26 cellular contexts compared by ENCODE assay signal in the genomic region with DNA sequence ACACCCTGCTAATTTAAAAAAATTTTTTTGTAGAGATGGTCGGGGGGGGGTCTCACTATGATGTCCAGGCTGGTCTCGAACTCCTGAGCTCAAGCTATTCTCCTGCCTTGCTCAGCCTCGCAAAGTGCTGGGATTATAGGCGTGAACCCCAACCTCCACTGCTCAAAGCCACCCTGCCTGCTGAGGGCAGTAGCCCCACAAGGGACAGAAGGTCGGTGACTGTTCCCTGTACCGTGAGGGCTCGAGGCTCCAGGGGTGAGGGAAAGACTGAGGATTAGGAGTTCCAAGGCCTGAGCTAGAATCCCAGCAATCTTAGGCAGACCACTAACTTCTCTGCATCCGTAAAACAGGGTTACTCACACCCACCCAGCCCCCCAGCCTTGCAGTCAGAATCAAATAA. TPM values are rescaled to one million over a fixed set of nuclear protein-coding genes. Genes with fewer than 3 reads are reported as not detected.
A peak's percentile ranks its signal among the peaks of the same experiment; 100 is the strongest.
DNase-seq lines count a peak whose midpoint lies in the region; ATAC-seq, FAIRE-seq and TF ChIP-seq lines count a peak whose summit lies in the region.
"Had no signal": no experiment of that assay in that cellular context is flagged by ENCODE, and none has a peak within 500 bp of the region (broad histone marks: within the 10 kb centered on the region; RNA-seq: fewer than 3 reads in every experiment).

No MANE protein-coding gene starts in this region.

- H2BK12ac ChIP-seq in H1 (ENCODE audit: low read depth, low read length): no peak overlapping the region

- no peak overlapping the region for H2AK5ac ChIP-seq in H1 (ENCODE audit: low read depth, low read length)

- H3K9me3 Mint-ChIP-seq in GM23338: no peaks in the 10 kb centered on the region
- H3K9me3 Mint-ChIP-seq: CD14-positive monocyte; CD4-positive, alpha-beta T cell; CD8-positive, alpha-beta memory T cell had no signal

- no peak overlapping the region for H3K27ac Mint-ChIP-seq in GM23338
- H3K27ac Mint-ChIP-seq: CD14-positive monocyte; CD4-positive, alpha-beta T cell; CD8-positive, alpha-beta memory T cell had no signal

- H2AFZ ChIP-seq in GM23338 (no peak overlapping the region), K562 (ENCODE audit: low read depth, low read length) (no peak overlapping the region), H1 (ENCODE audit: low read length) (no peak overlapping the region)

- TF ChIP-seq RAD21 in K562 (CRISPR knock-in tag; conservative IDR thresholded peaks at IDR 0.05 in 1 of 2, IDR thresholded peaks at IDR 0.05 in 1 of 2) (peak in 1 of 2 experiments; percentile 40; a peak in 1 of 4 replicates), H1 (IDR thresholded peaks at IDR 0.05 in 1 of 2, conservative IDR thresholded peaks at IDR 0.05 in 1 of 2; ENCODE audit: low read depth in 2 of 2, low read length in 2 of 2) (peak; percentile 9 to 36; a peak in 1 of 4 replicates)

- intact Hi-C loops in K562 (cut with micrococcal nuclease): no loop called here
- intact Hi-C loops in mucosa of descending colon (cut with DNase I, micrococcal nuclease): no loop called here

- TF ChIP-seq POLR2A in K562 (conservative IDR thresholded peaks at IDR 0.05) (no peak), H1 (IDR thresholded peaks at IDR 0.05; ENCODE audit: control extremely low read depth in 1 of 2, low read depth in 2 of 2, low read length in 2 of 2) (no peak)

- no peak overlapping the region for H3K9ac ChIP-seq in K562 (ENCODE audit: insufficient read depth in 1 of 2, low read depth in 2 of 2, low read length in 2 of 2)
- no peak overlapping the region for H3K9ac ChIP-seq in H1 (replicated peaks in 1 of 4; ENCODE audit: extremely low read depth in 1 of 4, low read depth in 3 of 4, low read length in 3 of 4)
- H3K9ac ChIP-seq: BLaER1 treated with 17β-estradiol and CSF1 and Interleukin-3, amounts not matched to agents 10 nM and 100 nM had no signal

- WGBS in K562 (ENCODE audit: insufficient coverage, low coverage, missing lambda C conversion rate): 2% methylated on average over 8 of the region's 8 CpGs
- WGBS in H1 (ENCODE audit: extremely low coverage in 1 of 2, insufficient coverage in 1 of 2, insufficient read length in 1 of 2, insufficient replicate concordance in 2 of 2, low coverage in 1 of 2, low lambda C conversion rate in 2 of 2, missing lambda C conversion rate in 1 of 2), 2 experiments: 84% methylated on average over 8 of the region's 8 CpGs; no CpG with 5 or more reads in 1 of the 2 experiments

- H3K4ac ChIP-seq in H1 (replicated peaks; ENCODE audit: insufficient read length, low read depth, low read length): no peak overlapping the region

- no peak overlapping the region for H3K56ac ChIP-seq in H1 (replicated peaks; ENCODE audit: insufficient read length, low read depth, low read length)

- no peak overlapping the region for H2BK15ac ChIP-seq in H1 (ENCODE audit: low read length)

- no peaks in the 10 kb centered on the region for H3K9me2 ChIP-seq in GM23338 (ENCODE audit: insufficient read depth)

- POLR2A ChIA-PET in K562 (lab: Yijun Ruan, JAX): interaction anchor here (1.0 to 2.0 kb wide), 3 partner anchors 13 to 87 kb away, joined by 5 read pairs; a partner anchor contains a TSS
- POLR2A ChIA-PET in H1 (lab: Charles Lee; ENCODE audit: partially characterized antibody): interaction anchor here (1.1 kb wide), 1 partner anchor 199 kb away, joined by 5 read pairs; no protein-coding TSS in a partner anchor

- TF ChIP-seq EP300 in K562 (IDR thresholded peaks at IDR 0.05; ENCODE audit: low read length) (no peak), H1 (IDR thresholded peaks at IDR 0.05; ENCODE audit: borderline replicate concordance in 1 of 2, low read depth in 2 of 2, low read length in 2 of 2) (no peak)

- no peak overlapping the region for H4K91ac ChIP-seq in H1 (replicated peaks; ENCODE audit: insufficient read length, low read length)

- H3K27ac ChIP-seq in GM23338 (ENCODE audit: low read depth): peak overlapping the region; percentile 1; the same call in 1 of the 2 replicates
- H3K27ac ChIP-seq in K562 (ENCODE audit: extremely low read depth, low read depth, low read length): no peak overlapping the region
- H3K27ac ChIP-seq in H1 (ENCODE audit: low read depth, low read length): no peak overlapping the region
- H3K27ac ChIP-seq: A549; BLaER1 treated with 17β-estradiol and CSF1 and Interleukin-3, amounts not matched to agents 10 nM and 100 nM had no signal

- H2BK5ac ChIP-seq in H1 (ENCODE audit: low read depth, low read length): no peak overlapping the region

- H3K27me3 Mint-ChIP-seq in GM23338 (ENCODE audit: insufficient read depth, low read depth, poor library complexity): peaks cover 4% of the 10 kb centered on the region

- no peaks in the 10 kb centered on the region for H3F3A ChIP-seq in GM23338 (replicated peaks; ENCODE audit: low read depth)

- no peak overlapping the region for H3K4me3 Mint-ChIP-seq in GM23338
- H3K4me3 Mint-ChIP-seq: CD14-positive monocyte; CD4-positive, alpha-beta T cell; CD8-positive, alpha-beta memory T cell; H9 had no signal

- peaks cover 31% of the 10 kb centered on the region for H3K4me1 ChIP-seq in GM23338 (ENCODE audit: insufficient read depth)
- peaks cover 2 to 5% of the 10 kb centered on the region in 2 experiments; a peak in 1 of 5 replicates for H3K4me1 ChIP-seq in K562 (replicated peaks in 1 of 2; ENCODE audit: control insufficient read depth in 2 of 2, insufficient read depth in 2 of 2, low read length in 2 of 2)
- peaks cover 8 to 29% (median 14%) of the 10 kb centered on the region in 4 experiments for H3K4me1 ChIP-seq in H1 (replicated peaks in 1 of 4; ENCODE audit: control insufficient read depth in 3 of 4, insufficient read depth in 4 of 4, low read length in 3 of 4)
- no peaks in the 10 kb centered on the region for H3K4me1 ChIP-seq in mucosa of descending colon (ENCODE audit: low read depth)
- H3K4me1 ChIP-seq: A549, BE2C had no signal

- no peak overlapping the region for H2BK120ac ChIP-seq in H1 (replicated peaks; ENCODE audit: low read depth, low read length)

- H4K20me1 ChIP-seq in GM23338 (replicated peaks; ENCODE audit: insufficient read depth) (no peaks in the 10 kb centered on the region), K562 (replicated peaks; ENCODE audit: control insufficient read depth, insufficient read depth, low read length) (peaks cover 9% of the 10 kb centered on the region; the same call in 1 of the 2 replicates), H1 (replicated peaks in 1 of 2; ENCODE audit: control insufficient read depth in 1 of 2, insufficient read depth in 2 of 2, low read length in 2 of 2) (no peaks in the 10 kb centered on the region)
- H4K20me1 ChIP-seq: BLaER1 treated with 17β-estradiol and CSF1 and Interleukin-3, amounts not matched to agents 10 nM and 100 nM had no signal

- TF ChIP-seq CTCF in GM23338 (conservative IDR thresholded peaks at IDR 0.05; ENCODE audit: low read depth in 2 of 2): peak; percentile 7 to 38; a peak in 2 of 4 replicates
- peak in 2 of 3 experiments; percentile 23 to 39; a peak in 4 of 6 replicates for TF ChIP-seq CTCF in K562 (IDR thresholded peaks at IDR 0.05 in 2 of 3, conservative IDR thresholded peaks at IDR 0.05 in 1 of 3; ENCODE audit: insufficient read depth in 2 of 3, low read depth in 1 of 3, low read length in 3 of 3)
- peak in 1 of 3 experiments; percentile 16; a peak in 1 of 4 replicates for TF ChIP-seq CTCF in H1 (IDR thresholded peaks at IDR 0.05; ENCODE audit: control extremely low read depth in 1 of 3, insufficient read depth in 1 of 3, low read depth in 1 of 3, low read length in 3 of 3)
- no peak for TF ChIP-seq CTCF in mucosa of descending colon (IDR thresholded peaks at IDR 0.05)

- H3K9me1 ChIP-seq in K562 (ENCODE audit: control insufficient read depth, insufficient read depth, low read length): no peaks in the 10 kb centered on the region

- in situ Hi-C loops in K562 (cut with MboI): no loop called here

- no TSS peak for BruUV-seq in K562 (replicated peaks; lab: Mats Ljungman, UMichigan)

- H3K18ac ChIP-seq in H1 (ENCODE audit: extremely low read depth, low read length): no peak overlapping the region

- H3K14ac ChIP-seq in H1 (ENCODE audit: insufficient read length): no peak overlapping the region

- no peaks in the 10 kb centered on the region for H3K9me3 ChIP-seq in K562 (replicated peaks; ENCODE audit: control insufficient read depth, insufficient read depth, low read depth, low read length)
- no peaks in the 10 kb centered on the region for H3K9me3 ChIP-seq in H1 (ENCODE audit: insufficient read depth in 2 of 2, low read depth in 1 of 2, low read length in 1 of 2)
- no peaks in the 10 kb centered on the region for H3K9me3 ChIP-seq in mucosa of descending colon
- H3K9me3 ChIP-seq: A549; BE2C; BLaER1 treated with 17β-estradiol and CSF1 and Interleukin-3, amounts not matched to agents 10 nM and 100 nM had no signal

- no peak overlapping the region for H4K5ac ChIP-seq in H1 (ENCODE audit: insufficient read length, low read depth, low read length)

- H3K36me3 ChIP-seq in GM23338 (ENCODE audit: insufficient read depth): no peaks in the 10 kb centered on the region
- H3K36me3 ChIP-seq in K562 (ENCODE audit: control insufficient read depth, insufficient read depth, low read length): no peaks in the 10 kb centered on the region
- H3K36me3 ChIP-seq in H1 (ENCODE audit: control insufficient read depth in 2 of 4, insufficient read depth in 4 of 4, low read length in 3 of 4): no peaks in the 10 kb centered on the region
- no peaks in the 10 kb centered on the region for H3K36me3 ChIP-seq in mucosa of descending colon (ENCODE audit: low read depth)
- H3K36me3 ChIP-seq: BE2C; BLaER1 treated with 17β-estradiol and CSF1 and Interleukin-3, amounts not matched to agents 10 nM and 100 nM had no signal

- H3K4me1 Mint-ChIP-seq in GM23338: peaks cover 44% of the 10 kb centered on the region

- ATAC-seq in GM23338 (no peak), K562 (peak; percentile 60), mucosa of descending colon (peak; percentile 23), GM21529 (IDR thresholded peaks at IDR 0.05; ENCODE audit: unreplicated experiment) (no peak)
- ATAC-seq: A549, HCT116 had no signal

- H3K4me2 ChIP-seq in GM23338 (no peak overlapping the region), K562 (ENCODE audit: insufficient read depth, low read length) (no peak overlapping the region), H1 (ENCODE audit: insufficient read depth in 1 of 2, low read depth in 2 of 2, low read length in 2 of 2) (no peak overlapping the region)
- H3K4me2 ChIP-seq: A549 had no signal

- no peak overlapping the region for H2BK20ac ChIP-seq in H1 (ENCODE audit: low read length)

- CTCF ChIA-PET in K562 (lab: Yijun Ruan, JAX; ENCODE audit: low intra/inter-chr PET ratio) (no interaction called here), H1 (lab: Charles Lee; ENCODE audit: partially characterized antibody) (interaction anchor here (0.7 to 12.0 kb wide), 9 partner anchors 8 to 830 kb away, joined by 3 to 161 read pairs (median 3); no protein-coding TSS in a partner anchor)

- no peaks in the 10 kb centered on the region for H3K79me2 ChIP-seq in GM23338 (replicated peaks; ENCODE audit: insufficient read depth)
- H3K79me2 ChIP-seq in K562 (ENCODE audit: control insufficient read depth, insufficient read depth, low read length): no peaks in the 10 kb centered on the region
- no peaks in the 10 kb centered on the region for H3K79me2 ChIP-seq in H1 (ENCODE audit: control insufficient read depth in 1 of 2, insufficient read depth in 2 of 2, low read length in 2 of 2)

- H3K4me3 ChIP-seq in GM23338 (no peak overlapping the region), K562 (no peak overlapping the region), H1 (ENCODE audit: extremely low read depth in 1 of 4, insufficient read depth in 2 of 4, low read depth in 3 of 4, low read length in 4 of 4) (no peak overlapping the region), mucosa of descending colon (no peak overlapping the region)
- H3K4me3 ChIP-seq: A549; BLaER1 treated with 17β-estradiol and CSF1 and Interleukin-3, amounts not matched to agents 10 nM and 100 nM had no signal

- FAIRE-seq in K562 (lab: Jason Lieb, UNC) (no peak), H1 (lab: Jason Lieb, UNC) (no peak)
- FAIRE-seq: A549, D721Med, GM18507 had no signal

- H3K27me3 ChIP-seq in GM23338 (ENCODE audit: insufficient read depth): no peaks in the 10 kb centered on the region
- H3K27me3 ChIP-seq in K562 (ENCODE audit: control insufficient read depth in 2 of 2, insufficient read depth in 2 of 2, low read length in 2 of 2): peaks cover 48 to 50% of the 10 kb centered on the region in 2 experiments
- no peaks in the 10 kb centered on the region for H3K27me3 ChIP-seq in H1 (replicated peaks in 1 of 4; ENCODE audit: control insufficient read depth in 3 of 4, extremely low read depth in 1 of 4, insufficient read depth in 3 of 4, low read length in 3 of 4)
- H3K27me3 ChIP-seq: BE2C had no signal

- DNase-seq in GM23338 (ENCODE audit: low spot score): no peak
- DNase-seq in K562 (ENCODE audit: extremely low read depth in 1 of 4, low spot score in 3 of 4): no peak
- no peak for DNase-seq in H1 (ENCODE audit: low read depth in 1 of 2, low spot score in 2 of 2)
- DNase-seq in mucosa of descending colon: peak in 1 of 3 donors; percentile 17
- no peak for DNase-seq in SW 1271 (lab: John Stamatoyannopoulos, UW)
- DNase-seq in GF-D8 (lab: John Stamatoyannopoulos, UW): no peak
- DNase-seq in ecto neural progenitor cell (ENCODE audit: low spot score): no peak
- DNase-seq: 8988T; ACHN; AML-193; BE2C; CD4-positive, alpha-beta T cell; CD8-positive, alpha-beta memory T cell; DMS 273 treated with DMSO at 0.1 percent for 48 hours; DMS79; EL; GDM1; H9 had no signal

- H3K79me1 ChIP-seq in H1 (ENCODE audit: low read depth, low read length): no peaks in the 10 kb centered on the region

- no peaks in the 10 kb centered on the region for H3K23me2 ChIP-seq in H1 (ENCODE audit: low read depth, low read length)

- no peak overlapping the region for H3K23ac ChIP-seq in H1 (ENCODE audit: insufficient read length)

- H3K36me3 Mint-ChIP-seq in GM23338 (ENCODE audit: low read depth): no peaks in the 10 kb centered on the region
- H3K36me3 Mint-ChIP-seq: CD14-positive monocyte; CD8-positive, alpha-beta memory T cell had no signal

- no peak overlapping the region for H4K8ac ChIP-seq in H1 (ENCODE audit: extremely low read depth, insufficient read depth, low read length)

RNA-seq across cellular contexts. Expression of a gene that starts 51.1 kb away (rescaled TPM):
- total RNA-seq in GM23338 (2014; rRNA removed; shearing (Covaris generic)): 0.12 and 0.14 TPM in 2 replicates
- polyA plus RNA-seq in GM23338 (2016; fragmentation: Nextera tagmentation; extraction: Ambion mirVana) (0.37 and 0.42 TPM in 2 replicates), K562 (2011; rRNA removed) (0.46 and 0.61 TPM in 2 replicates), K562 (2014; fragmentation: Illumina TruSeq; extraction: Trizol) (0.43 TPM in 1 of 2 replicates, not detected in the other), K562 (2014; fragmentation: Nextera tagmentation; extraction: Ambion mirVana) (1 to 10 TPM in 1 of 2 experiments, under 1 TPM in 1; 0.21 to 1.0 TPM), K562 (2014; rRNA removed) (0.69 TPM in 1 of 2 replicates, not detected in the other), H1 (2011; rRNA removed) (1.8 and 2.3 TPM in 2 replicates)
- 1.5 and 2.5 TPM in 2 replicates for total RNA-seq in K562 (2011; cell fraction: chromatin; rRNA removed; ENCODE audit: low replicate concordance)
- 0.66 and 1.5 TPM in 2 replicates for total RNA-seq in K562 (2011; cell fraction: nucleolus; rRNA removed)
- total RNA-seq in K562 (2011; cell fraction: nucleoplasm; rRNA removed): 1.2 and 1.6 TPM in 2 replicates
- total RNA-seq in K562 (2014; rRNA removed) (0.18 TPM in 1 of 2 replicates, not detected in the other), K562 (2014; rRNA removed; fragmentation: Illumina TruSeq; extraction: Trizol) (not detected in 2 replicates), K562 (2015; rRNA removed; fragmentation: Illumina TruSeq; extraction: Trizol) (0.14 TPM in 1 of 2 replicates, not detected in the other), K562 (2021) (0.47 and 0.49 TPM in 2 replicates), mucosa of descending colon (10 to 100 TPM in 1 of 3 donors, 1 to 10 TPM in 2; 4.7 to 15.2 (median 6.1) TPM)
- 0.19 and 0.31 TPM in 2 replicates for polyA plus RNA-seq in K562 (2011; cell fraction: cytosol; rRNA removed)
- 1.2 and 1.9 TPM in 2 replicates for polyA plus RNA-seq in K562 (2011; cell fraction: nucleus; rRNA removed)
- 0.33 and 1.8 TPM in 2 replicates for polyA plus RNA-seq in K562 (2012)
- polyA minus RNA-seq in K562 (2011; rRNA and poly(A)+ RNA removed): 0.67 TPM in 1 of 2 replicates, not detected in the other
- not detected in 2 replicates for polyA minus RNA-seq in K562 (2011; cell fraction: cytosol; rRNA and poly(A)+ RNA removed)
- polyA minus RNA-seq in K562 (2011; cell fraction: nucleus; rRNA and poly(A)+ RNA removed): 0.78 and 0.81 TPM in 2 replicates
- total RNA-seq in H1 (2021; fragmentation: NEBNext Ultra II Directional; extraction: Animal tissue kit (Norgen Biotek cat#: 25700)): 0.15 and 0.88 TPM in 2 replicates
- 0.76 TPM for polyA plus RNA-seq in H1 (2011; cell fraction: cytosol; rRNA removed)
- polyA plus RNA-seq in H1 (2011; cell fraction: nucleus; rRNA removed): 2.7 TPM
- polyA plus RNA-seq in H1 (2012, experiment 1 of 2): 0.30 to 0.96 TPM (median 0.65 TPM) in 4 replicates
- 0.51 TPM for polyA plus RNA-seq in H1 (2012, experiment 2 of 2)
- polyA plus RNA-seq in H1 (2013, experiment 1 of 2): 0.24 TPM
- polyA plus RNA-seq in H1 (2013, experiment 2 of 2): 0.28 TPM
- polyA minus RNA-seq in H1 (2011; rRNA and poly(A)+ RNA removed): 0.82 and 1.1 TPM in 2 replicates
- not detected for polyA minus RNA-seq in H1 (2011; cell fraction: cytosol; rRNA and poly(A)+ RNA removed)
- polyA minus RNA-seq in H1 (2011; cell fraction: nucleus; rRNA and poly(A)+ RNA removed): 1.9 TPM
- total RNA-seq: H4 had no signal

Comparison
In these comparisons a context has a peak if more than half of its experiments do, and no peak if none do; other contexts are left out.
1. ATAC-seq: peak in K562 (single experiment) and mucosa of descending colon (single experiment); none in GM23338 (single experiment) and GM21529 (single experiment).